Comparison of ENCODE assay signal across 8 cellular contexts in the genomic region with DNA sequence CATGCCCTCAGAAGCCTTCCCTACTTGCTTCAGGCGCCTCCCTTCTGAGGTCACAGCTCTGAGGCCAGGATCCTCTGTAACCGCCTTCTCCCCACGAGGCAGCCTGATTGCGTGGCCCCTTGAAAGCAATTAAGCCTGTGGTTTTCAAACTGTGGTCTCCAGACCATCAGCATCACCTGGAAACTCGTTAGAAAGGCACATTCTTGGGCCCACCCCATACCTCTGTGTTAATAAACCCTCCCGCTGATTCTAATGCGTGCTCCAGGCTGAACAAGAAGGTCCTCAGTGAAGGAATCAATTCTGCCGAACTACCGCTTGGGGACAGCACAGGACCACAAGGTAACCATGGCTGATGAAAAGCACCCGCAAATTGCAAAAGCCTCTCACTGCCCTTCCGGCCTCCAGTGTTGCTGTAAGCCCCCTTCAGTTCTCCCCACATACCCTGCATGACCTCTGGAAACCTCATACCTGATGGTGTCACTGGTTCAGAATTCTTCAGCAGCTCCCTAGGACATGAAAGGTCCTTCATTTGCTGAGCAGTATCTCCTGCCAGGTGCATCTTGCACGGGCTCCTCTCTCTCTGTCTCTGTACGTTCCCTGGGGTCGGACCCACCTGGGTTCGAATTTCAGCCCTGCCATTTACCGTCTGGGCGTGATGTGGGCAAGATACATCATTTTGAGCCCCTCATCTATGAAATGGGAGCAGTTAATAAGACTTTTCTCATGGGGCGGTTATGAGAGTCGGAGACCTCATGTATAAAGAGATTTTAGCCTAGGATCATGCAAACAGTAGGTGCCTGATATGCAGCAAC. TPM values are rescaled to one million over a fixed set of nuclear protein-coding genes. Genes with fewer than 3 reads are reported as not detected.
DNase-seq lines count a peak whose midpoint lies in the region; ATAC-seq and TF ChIP-seq lines count a peak whose summit lies in the region.

No MANE protein-coding gene starts in this region.

- H3K4me3 Mint-ChIP-seq in WTC11, result no peak overlapping the region

- no peak overlapping the region for H3K27ac ChIP-seq in DOHH2 (ENCODE audit: low read depth, low read length)
- no peak overlapping the region for H3K27ac ChIP-seq in caudate nucleus (ENCODE audit: low read depth, low read length)

- no peaks in the 10 kb centered on the region for H3K27me3 Mint-ChIP-seq in WTC11 (ENCODE audit: low read depth)

- no peaks in the 10 kb centered on the region for H3F3A ChIP-seq in DOHH2 (ENCODE audit: control insufficient read depth, insufficient read depth)

- no peaks in the 10 kb centered on the region for H3K36me3 Mint-ChIP-seq in WTC11

- TF ChIP-seq CTCF in DOHH2 (IDR thresholded peaks at IDR 0.05; ENCODE audit: low read depth, low read length, poor library complexity, severe bottlenecking) (peak; percentile 87), WTC11 (IDR thresholded peaks at IDR 0.05) (peak; percentile 60)

- no peaks in the 10 kb centered on the region for H3K36me3 ChIP-seq in DOHH2 (ENCODE audit: control insufficient read depth, low read length)

- no peaks in the 10 kb centered on the region for H3K9me3 ChIP-seq in DOHH2 (ENCODE audit: control insufficient read depth, insufficient read depth, low read length)

- H3K27ac Mint-ChIP-seq in WTC11, result no peak overlapping the region

- ATAC-seq in HG02759 (IDR thresholded peaks at IDR 0.05; ENCODE audit: unreplicated experiment) (peak; percentile 54), WTC11 (peak; percentile 93), HG03520 (IDR thresholded peaks at IDR 0.05; ENCODE audit: unreplicated experiment) (no peak)

- H3K27me3 ChIP-seq in DOHH2 (ENCODE audit: control insufficient read depth, low read length), result peaks cover 34% of the 10 kb centered on the region

- no peaks in the 10 kb centered on the region for H3K9me3 Mint-ChIP-seq in WTC11

- DNase-seq in NCI-H446 (lab: John Stamatoyannopoulos, UW) (peak; percentile 41 to 68), WTC11 (ENCODE audit: low spot score) (peak; percentile 77), caudate nucleus (lab: John Stamatoyannopoulos, UW) (peak in 55 of 61 donors; percentile 10 to 80 (median 48)), kidney glomerular epithelial cell (lab: John Stamatoyannopoulos, UW) (peak; percentile 78)
- DNase-seq in stimulated activated CD4-positive, alpha-beta T cell treated with anti-CD3 and anti-CD28 coated beads, Interleukin-2, amount 100 ng/mL, for 4 hours (ENCODE audit: low read depth), result peak; percentile 40

- POLR2A ChIA-PET in WTC11 (lab: Charles Lee), result no interaction called here

- H3K9me2 ChIP-seq in DOHH2 (replicated peaks; ENCODE audit: control insufficient read depth, low read length), result no peaks in the 10 kb centered on the region

- H3K4me1 Mint-ChIP-seq in WTC11, result peaks cover 8% of the 10 kb centered on the region

- H3K4me1 ChIP-seq in DOHH2 (ENCODE audit: control insufficient read depth, low read length), result peaks cover 12% of the 10 kb centered on the region

- CTCF ChIA-PET in WTC11 (lab: Charles Lee), result interaction anchor here (0.6 to 5.1 kb wide), 8 partner anchors 16 to 484 kb away, joined by 3 to 51 read pairs (median 4); no protein-coding TSS in a partner anchor

- H3K4me2 ChIP-seq in DOHH2 (ENCODE audit: low read length), result peak overlapping the region; percentile 1; the same call in 1 of the 2 replicates

- no peak overlapping the region for H3K4me3 ChIP-seq in DOHH2 (ENCODE audit: low read length)

- H4K20me1 ChIP-seq in DOHH2 (ENCODE audit: control insufficient read depth, insufficient read depth, low read depth, low read length), result no peaks in the 10 kb centered on the region

- no peaks in the 10 kb centered on the region for H3K79me2 ChIP-seq in DOHH2 (ENCODE audit: control insufficient read depth, low read length)

TF ChIP-seq in WTC11, 78 proteins besides CTCF, POLR2A, EP300 and RAD21:
- TF ChIP-seq MAX (CRISPR knock-in tag; IDR thresholded peaks at IDR 0.05) (0 out of 2 replicates have a peak, but pooled peaks have one; percentile 42), ZNF396 (CRISPR knock-in tag; IDR thresholded peaks at IDR 0.05; ENCODE audit: borderline replicate concordance) (no peak), ZNF263 (CRISPR knock-in tag; IDR thresholded peaks at IDR 0.05; ENCODE audit: low read depth) (peak; percentile 66; the same call in 1 of the 2 replicates), GABPB1 (CRISPR knock-in tag; IDR thresholded peaks at IDR 0.05) (peak; percentile 100)

RNA-seq across cellular contexts. Expression of gene SMOX, which starts 39.9 kb away (rescaled TPM):
- 8.7 to 9.6 TPM (median 9.0 TPM) in 3 replicates for total RNA-seq in WTC11 (2021)
